In the genomic region with DNA sequence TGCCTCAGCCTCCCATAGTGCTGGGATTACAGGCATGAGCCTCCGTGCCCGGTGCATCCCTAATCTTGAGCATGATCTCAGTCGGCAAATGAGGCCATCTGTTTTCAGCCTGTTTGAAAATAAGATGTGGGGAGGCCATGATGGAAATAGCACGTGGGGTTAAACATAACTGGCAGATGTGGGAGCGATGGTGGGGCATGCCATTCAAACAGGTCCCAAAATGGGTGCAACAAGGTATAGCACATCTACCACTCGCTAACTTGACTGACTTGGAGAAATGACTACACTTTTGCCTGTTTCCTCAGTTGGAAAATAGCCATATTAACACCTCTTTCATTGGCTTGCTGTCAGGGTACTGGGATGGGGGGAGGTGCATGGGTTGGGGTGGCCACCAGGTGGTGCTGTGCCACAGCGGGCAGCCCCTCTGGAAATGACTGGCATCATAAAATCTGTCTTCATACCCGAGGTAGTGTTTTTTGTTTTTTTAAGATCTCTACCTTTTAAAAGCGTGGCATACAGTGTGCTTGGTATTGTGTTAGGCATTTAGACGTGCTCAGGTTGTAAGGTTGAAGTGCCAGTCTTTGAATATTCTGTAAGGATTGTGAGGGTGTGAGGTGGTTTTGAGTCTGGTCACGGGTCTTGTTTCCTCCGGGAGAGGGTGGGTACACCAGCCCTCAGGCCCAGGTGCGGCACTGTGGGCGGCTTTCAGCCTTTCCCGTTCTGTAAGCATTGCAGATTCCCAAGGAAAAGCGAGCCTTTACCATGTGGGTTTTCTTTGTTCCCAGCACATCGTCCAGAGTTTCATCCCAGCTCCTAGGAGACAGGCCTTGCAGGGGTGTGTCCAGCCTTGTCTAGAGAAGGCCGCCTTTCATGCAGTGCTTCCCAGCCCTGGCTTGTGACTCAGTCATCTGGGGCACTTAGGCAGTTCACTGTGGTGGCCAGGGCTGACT, we compare ENCODE assay signal across 8 cellular contexts. TPM values are rescaled to one million over a fixed set of nuclear protein-coding genes. Genes with fewer than 3 reads are reported as not detected.
A peak's percentile ranks its signal among the peaks of the same experiment; 100 is the strongest.
DNase-seq lines count a peak whose midpoint lies in the region; ATAC-seq, FAIRE-seq and TF ChIP-seq lines count a peak whose summit lies in the region.

No MANE protein-coding gene starts in this region.

- TF ChIP-seq CTCF in parathyroid adenoma (IDR thresholded peaks at IDR 0.05) (peak; percentile 99), transverse colon (IDR thresholded peaks at IDR 0.05) (peak; percentile 90 to 96 (median 94))

- no peak overlapping the region for H3K4me2 ChIP-seq in parathyroid adenoma (ENCODE audit: low read length)

- H3K9ac ChIP-seq in HUES6 (ENCODE audit: low read length) (peak overlapping the region; percentile 44), parathyroid adenoma (no peak overlapping the region)

- no peak overlapping the region; the same call in 1 of the 2 replicates for H3K27ac ChIP-seq in HUES6 (ENCODE audit: low read depth, low read length)
- no peak overlapping the region for H3K27ac ChIP-seq in parathyroid adenoma
- H3K27ac ChIP-seq in transverse colon: no peak overlapping the region

- in situ Hi-C loops in transverse colon (cut with MboI; ENCODE audit: low pct_ligation_motif_present in 1 of 4, low pct_unique_long_range_greater_than_20kb in 1 of 4, low sequenced_read_pairs in 3 of 4): loop anchor here in 2 of 4 donors (25.0 kb wide), 1 partner anchor 152 kb away; the partner anchor contains the start of genes BTBD17 (in 2 of the 2) and GPR142 (in 2 of the 2)

- no peak overlapping the region for H2AFZ ChIP-seq in parathyroid adenoma

- peak; percentile 69 for DNase-seq in DMS53 treated with DMSO at 0.1 percent for 48 hours (lab: John Stamatoyannopoulos, UW; ENCODE audit: unreplicated experiment)
- DNase-seq in SK-N-DZ (ENCODE audit: low spot score): peak; percentile 95
- peak; percentile 86 for DNase-seq in activated naive CD4-positive, alpha-beta T cell treated with Interleukin-2 at 50 U/mL for 16 hours
- peak; percentile 73 to 80 for DNase-seq in frontal cortex (ENCODE audit: low spot score in 2 of 2)
- DNase-seq in transverse colon: peak; percentile 72

- ATAC-seq in GM21423 (IDR thresholded peaks at IDR 0.05; ENCODE audit: unreplicated experiment): no peak

- H3K4me3 ChIP-seq in HUES6 (ENCODE audit: low read depth, low read length) (0 out of 2 replicates have a peak overlapping the region, but pooled peaks have one; percentile 66), parathyroid adenoma (ENCODE audit: low read depth, low read length) (no peak overlapping the region), transverse colon (no peak overlapping the region)

- intact Hi-C loops in transverse colon (cut with DNase I; ENCODE audit: low total_unique reads): loop anchor here (10.0 kb wide), 1 partner anchor 234 kb away; no protein-coding TSS in a partner anchor

- no peaks in the 10 kb centered on the region for H3K79me2 ChIP-seq in parathyroid adenoma

- TF ChIP-seq POLR2A in transverse colon (IDR thresholded peaks at IDR 0.05): no peak

- H3K4me1 ChIP-seq in HUES6 (ENCODE audit: control insufficient read depth, insufficient read depth, low read length) (peaks cover 35% of the 10 kb centered on the region), parathyroid adenoma (peaks cover 11% of the 10 kb centered on the region), transverse colon (peaks cover 24 to 68% (median 52%) of the 10 kb centered on the region in 4 donors)

- H3K27me3 ChIP-seq in HUES6 (ENCODE audit: control insufficient read depth, insufficient read depth, low read length): peaks cover 35% of the 10 kb centered on the region
- H3K27me3 ChIP-seq in parathyroid adenoma (ENCODE audit: control insufficient read depth, insufficient read depth, low read length): peaks cover 2% of the 10 kb centered on the region
- peaks cover 10% of the 10 kb centered on the region for H3K27me3 ChIP-seq in transverse colon

- no peaks in the 10 kb centered on the region for H3K9me3 ChIP-seq in HUES6 (ENCODE audit: control insufficient read depth, insufficient read depth, low read depth, low read length)
- no peaks in the 10 kb centered on the region for H3K9me3 ChIP-seq in parathyroid adenoma (ENCODE audit: control insufficient read depth, low read length)
- H3K9me3 ChIP-seq in transverse colon: no peaks in the 10 kb centered on the region

- H3K36me3 ChIP-seq in HUES6 (ENCODE audit: control insufficient read depth, insufficient read depth, low read length) (peaks cover 46% of the 10 kb centered on the region), parathyroid adenoma (ENCODE audit: control insufficient read depth, insufficient read depth, low read length) (no peaks in the 10 kb centered on the region), transverse colon (peaks cover 0 to 7% (median 2%) of the 10 kb centered on the region in 4 donors)

- TF ChIP-seq EP300 in transverse colon (IDR thresholded peaks at IDR 0.05; ENCODE audit: low read depth): no peak

- no peak for FAIRE-seq in frontal cortex (lab: Jason Lieb, UNC)

- WGBS in transverse colon (ENCODE audit: low coverage in 1 of 2), 2 donors: 50% methylated on average over 18 of the region's 18 CpGs; no CpG with 5 or more reads in 1 of the 2 donors

RNA-seq across cellular contexts. Expression of gene TTYH2, which starts 2.9 kb away (rescaled TPM):
- 5.8 and 7.4 TPM in 2 replicates for polyA plus RNA-seq in SK-N-DZ (2014; cell fraction: cytosol; rRNA removed)
- polyA plus RNA-seq in SK-N-DZ (2014; cell fraction: nucleus; rRNA removed): 11.5 and 16.2 TPM in 2 replicates
- total RNA-seq in frontal cortex (14.7 TPM), transverse colon (1 to 10 TPM in 2 of 4 donors, under 1 TPM in 2; 0.37 to 5.2 (median 2.3) TPM)

RNA-seq across cellular contexts. Expression of gene RPL38, which starts 7.0 kb away (rescaled TPM):
- 501 and 546 TPM in 2 replicates for polyA plus RNA-seq in SK-N-DZ (2014; cell fraction: cytosol; rRNA removed)
- 444 and 461 TPM in 2 replicates for polyA plus RNA-seq in SK-N-DZ (2014; cell fraction: nucleus; rRNA removed)
- total RNA-seq in frontal cortex (2,904 TPM), transverse colon (100 to 1,000 TPM in 3 of 4 donors, 10 to 100 TPM in 1; 65.1 to 310 (median 203) TPM)
